In the genomic region with DNA sequence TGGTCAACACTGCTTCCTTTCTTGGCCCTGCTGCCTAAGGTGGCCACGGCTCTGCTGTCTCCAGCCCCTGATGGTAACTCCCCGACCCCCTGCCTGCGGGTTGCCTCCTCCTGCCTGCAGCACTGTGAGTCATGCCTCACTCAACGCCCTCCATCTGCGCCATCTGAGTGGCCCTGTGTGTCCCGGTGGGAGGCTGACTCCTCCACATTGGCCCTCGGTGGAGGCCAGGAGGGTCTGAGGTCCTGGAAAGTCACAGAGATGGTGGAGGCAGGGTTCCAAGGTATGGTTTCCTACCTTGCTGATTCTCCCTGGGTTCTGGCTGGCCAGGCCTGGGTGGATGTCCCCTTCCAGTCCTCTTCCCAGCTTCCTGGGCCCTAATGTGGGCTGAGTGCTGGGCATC, we compare ENCODE assay signal across 27 cellular contexts.
"Had no signal": no experiment of that assay in that cellular context is flagged by ENCODE, and none has a peak within 500 bp of the region (broad histone marks: within the 10 kb centered on the region; RNA-seq: fewer than 3 reads in every experiment).

No MANE protein-coding gene starts in this region.

- H3K4me2 ChIP-seq: smooth muscle cell had no signal

- H3K4me3 Mint-ChIP-seq: activated CD4-positive, alpha-beta T cell treated with anti-CD3 and anti-CD28 coated beads, Interleukin-2, amount 10 ng/mL, durations not matched to agents 7 days and 5 days; activated naive CD8-positive, alpha-beta T cell; activated T-cell treated with anti-CD3 and anti-CD28 coated beads, Interleukin-2, amount 50 U/mL, for 24 hours; activated T-helper 17 cell treated with anti-CD3 and anti-CD28 coated beads, Interleukin-2, amount 50 U/mL, for 72 hours; effector memory CD8-positive, alpha-beta T cell; naive thymus-derived CD8-positive, alpha-beta T cell; T-cell; T-helper 2 cell treated with Interferon-gamma antibody and Interleukin-4, amounts not matched to agents 5 μg/mL and 100 μg/mL, for 36 hours had no signal

- H3K27ac Mint-ChIP-seq: activated CD4-positive, alpha-beta T cell treated with anti-CD3 and anti-CD28 coated beads, Interleukin-2, amount 10 ng/mL, durations not matched to agents 7 days and 5 days; activated naive CD8-positive, alpha-beta T cell; activated T-cell treated with anti-CD3 and anti-CD28 coated beads, Interleukin-2, amount 50 U/mL, for 24 hours; activated T-helper 17 cell treated with anti-CD3 and anti-CD28 coated beads, Interleukin-2, amount 50 U/mL, for 72 hours; naive thymus-derived CD8-positive, alpha-beta T cell; T-cell; T-helper 2 cell treated with Interferon-gamma antibody and Interleukin-4, amounts not matched to agents 5 μg/mL and 100 μg/mL, for 36 hours had no signal

- H3K27me3 Mint-ChIP-seq: activated CD4-positive, alpha-beta T cell treated with anti-CD3 and anti-CD28 coated beads, Interleukin-2, amount 10 ng/mL, durations not matched to agents 7 days and 5 days; activated naive CD8-positive, alpha-beta T cell had no signal

- H3K36me3 Mint-ChIP-seq: activated naive CD8-positive, alpha-beta T cell; naive thymus-derived CD8-positive, alpha-beta T cell; T-cell had no signal

- DNase-seq: activated CD4-positive, alpha-beta T cell treated with anti-CD3 and anti-CD28 coated beads, Interleukin-2, amount 10 ng/mL, durations not matched to agents 7 days and 5 days; activated naive CD4-positive, alpha-beta T cell; activated T-cell treated with anti-CD3 and anti-CD28 coated beads, Interleukin-2, amount 50 U/mL, for 24 hours; central memory CD4-positive, alpha-beta T cell; dorsolateral prefrontal cortex; effector memory CD8-positive, alpha-beta T cell; esophagus squamous epithelium; gastrocnemius medialis; sigmoid colon; stimulated activated CD4-positive, alpha-beta T cell treated with anti-CD3 and anti-CD28 coated beads, Interleukin-15, amount 100 ng/mL, for 24 hours; stimulated activated CD4-positive, alpha-beta T cell treated with anti-CD3 and anti-CD28 coated beads, Interleukin-4, amount 100 ng/mL, for 1 hour; stimulated activated naive CD8-positive, alpha-beta T cell treated with anti-CD3 and anti-CD28 coated beads, Interleukin-15, Interleukin-2, amounts not matched to agents 100 U/mL and 50 U/mL, for 24 hours had no signal

- H3K79me2 ChIP-seq: parathyroid adenoma had no signal

- H3K4me3 ChIP-seq: adrenal gland, dorsolateral prefrontal cortex, esophagus squamous epithelium, gastrocnemius medialis, lung, sigmoid colon, smooth muscle cell had no signal

- H3K9ac ChIP-seq: parathyroid adenoma had no signal

- FAIRE-seq: astrocyte, colon, keratinocyte had no signal

- H3K9me3 Mint-ChIP-seq: activated CD4-positive, alpha-beta T cell treated with anti-CD3 and anti-CD28 coated beads, Interleukin-2, amount 10 ng/mL, durations not matched to agents 7 days and 5 days; activated T-cell treated with anti-CD3 and anti-CD28 coated beads, Interleukin-2, amount 50 U/mL, for 24 hours; activated T-helper 17 cell treated with anti-CD3 and anti-CD28 coated beads, Interleukin-2, amount 50 U/mL, for 72 hours; effector memory CD8-positive, alpha-beta T cell; naive thymus-derived CD8-positive, alpha-beta T cell; T-cell; T-helper 2 cell treated with Interferon-gamma antibody and Interleukin-4, amounts not matched to agents 5 μg/mL and 100 μg/mL, for 36 hours had no signal

- H3K4me1 ChIP-seq: adrenal gland, esophagus squamous epithelium, gastrocnemius medialis, parathyroid adenoma had no signal

- H2AFZ ChIP-seq: parathyroid adenoma had no signal

- H3K9me3 ChIP-seq: adrenal gland, esophagus squamous epithelium, gastrocnemius medialis, neutrophil, sigmoid colon had no signal

- ATAC-seq: activated CD4-positive, CD25-positive, alpha-beta regulatory T cell treated with anti-CD3 and anti-CD28 coated beads, Interleukin-2, amount 50 U/mL, for 24 hours; activated T-helper 17 cell treated with anti-CD3 and anti-CD28 coated beads, Interleukin-2, amount 50 U/mL, for 72 hours; effector memory CD8-positive, alpha-beta T cell; gastrocnemius medialis; naive thymus-derived CD8-positive, alpha-beta T cell; stimulated activated naive CD8-positive, alpha-beta T cell treated with anti-CD3 and anti-CD28 coated beads, Interleukin-15, Interleukin-2, amounts not matched to agents 100 U/mL and 50 U/mL, for 24 hours; T-cell had no signal

- H3K27ac ChIP-seq: adrenal gland, dorsolateral prefrontal cortex, esophagus squamous epithelium, gastrocnemius medialis, neutrophil, parathyroid adenoma, sigmoid colon, VCaP had no signal

- H3K36me3 ChIP-seq: adrenal gland, esophagus squamous epithelium, gastrocnemius medialis, neutrophil, sigmoid colon had no signal

- H3K27me3 ChIP-seq: adrenal gland, gastrocnemius medialis, neutrophil, sigmoid colon had no signal

- H3K4me1 Mint-ChIP-seq: activated CD4-positive, alpha-beta T cell treated with anti-CD3 and anti-CD28 coated beads, Interleukin-2, amount 10 ng/mL, durations not matched to agents 7 days and 5 days; activated T-helper 17 cell treated with anti-CD3 and anti-CD28 coated beads, Interleukin-2, amount 50 U/mL, for 72 hours; naive thymus-derived CD8-positive, alpha-beta T cell; T-cell had no signal
